1 cellular context compared by ENCODE assay signal in genomic region chr13:51806571-51806970, GRCh38.
TF ChIP-seq lines count a peak whose summit lies in the region.

No MANE protein-coding gene starts in this region.

TF ChIP-seq in endothelial cell of umbilical vein, 7 proteins besides CTCF, POLR2A, EP300 and RAD21 (continued from another document):
- TF ChIP-seq EZH2 (IDR thresholded peaks at IDR 0.05; ENCODE audit: borderline replicate concordance, low read depth, low read length, severe bottlenecking) (no peak), GATA2 (IDR thresholded peaks at IDR 0.05; ENCODE audit: insufficient read depth, insufficient read length, low read depth, low read length) (no peak), POLR2AphosphoS5 (IDR thresholded peaks at IDR 0.05; ENCODE audit: insufficient read depth, low read depth, low read length) (no peak)
